In the genomic region with DNA sequence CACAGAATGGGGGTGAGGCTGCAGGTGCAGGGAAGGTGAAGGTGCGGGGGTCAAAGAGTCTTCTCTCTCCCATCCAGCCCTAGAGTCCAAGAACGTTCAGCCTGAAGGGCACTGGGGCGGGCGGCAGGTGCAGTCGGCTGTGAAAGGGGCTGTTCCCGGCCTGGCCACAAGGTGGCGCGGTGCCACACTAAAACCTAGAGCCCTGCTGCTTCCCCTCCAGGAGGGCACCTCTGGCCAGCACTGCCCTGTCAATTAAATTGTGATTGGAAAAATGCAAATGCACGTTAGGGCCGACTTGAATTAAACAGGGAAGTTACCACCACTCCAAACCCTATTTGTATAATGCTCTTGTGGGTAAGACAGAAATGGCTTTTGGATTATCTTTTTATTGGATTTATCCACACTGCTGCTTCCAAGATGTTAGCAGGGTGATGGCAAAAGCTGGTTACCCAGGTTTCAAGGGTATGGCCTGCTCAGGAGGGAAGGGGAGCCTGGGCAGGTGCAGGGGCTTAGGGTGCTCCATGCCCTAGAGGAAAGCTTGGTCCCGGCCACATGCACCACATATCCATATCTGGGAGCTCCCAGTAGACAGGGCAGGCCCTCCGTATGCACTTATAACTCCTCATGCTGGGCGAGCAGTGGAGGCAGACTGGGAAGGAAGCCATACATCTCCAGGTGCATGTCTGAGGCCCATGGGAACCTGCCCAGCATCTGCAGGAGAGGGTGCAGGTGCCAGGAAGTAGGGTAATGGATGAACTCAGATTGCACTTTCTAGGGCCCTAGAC, we compare ENCODE assay signal across 9 cellular contexts.
DNase-seq lines count a peak whose midpoint lies in the region; ATAC-seq and TF ChIP-seq lines count a peak whose summit lies in the region.
"Had no signal": no experiment of that assay in that cellular context is flagged by ENCODE, and none has a peak within 500 bp of the region (broad histone marks: within the 10 kb centered on the region; RNA-seq: fewer than 3 reads in every experiment).

No MANE protein-coding gene starts in this region.

- no peaks in the 10 kb centered on the region for H3K9me3 Mint-ChIP-seq in HFFc6
- H3K9me3 Mint-ChIP-seq: activated naive CD4-positive, alpha-beta T cell treated with anti-CD3 and anti-CD28 coated beads, Interleukin-2, amount 50 U/mL, for 24 hours had no signal

- no peaks in the 10 kb centered on the region for H3K4me1 Mint-ChIP-seq in HFFc6 (ENCODE audit: low read depth)
- H3K4me1 Mint-ChIP-seq: activated naive CD4-positive, alpha-beta T cell treated with anti-CD3 and anti-CD28 coated beads, Interleukin-2, amount 50 U/mL, for 24 hours had no signal

- intact Hi-C loops in left lung (cut with DNase I) = loop anchor here in 1 of 2 donors (5.0 kb wide), 1 partner anchor 163 kb away; no protein-coding TSS in a partner anchor

- H3K27ac ChIP-seq in left lung = no peak overlapping the region

- H3K4me3 ChIP-seq in left lung = no peak overlapping the region

- H3K27me3 ChIP-seq in left lung = peaks cover 0 to 5% of the 10 kb centered on the region in 2 donors

- peaks cover 26% of the 10 kb centered on the region for H3K27me3 Mint-ChIP-seq in HFFc6 (ENCODE audit: insufficient read depth)
- H3K27me3 Mint-ChIP-seq: activated naive CD4-positive, alpha-beta T cell treated with anti-CD3 and anti-CD28 coated beads, Interleukin-2, amount 50 U/mL, for 24 hours had no signal

- H3K4me3 Mint-ChIP-seq in HFFc6 = no peak overlapping the region
- H3K4me3 Mint-ChIP-seq: activated naive CD4-positive, alpha-beta T cell treated with anti-CD3 and anti-CD28 coated beads, Interleukin-2, amount 50 U/mL, for 24 hours had no signal

- no peaks in the 10 kb centered on the region for H3K36me3 Mint-ChIP-seq in HFFc6 (ENCODE audit: low read depth)
- H3K36me3 Mint-ChIP-seq: activated naive CD4-positive, alpha-beta T cell treated with anti-CD3 and anti-CD28 coated beads, Interleukin-2, amount 50 U/mL, for 24 hours had no signal

- H3K4me1 ChIP-seq in left lung = no peaks in the 10 kb centered on the region

- H3K27ac Mint-ChIP-seq in HFFc6 = no peak overlapping the region
- H3K27ac Mint-ChIP-seq: activated naive CD4-positive, alpha-beta T cell treated with anti-CD3 and anti-CD28 coated beads, Interleukin-2, amount 50 U/mL, for 24 hours had no signal

- TF ChIP-seq CTCF in HFFc6 (IDR thresholded peaks at IDR 0.05) (peak; percentile 98), left lung (IDR thresholded peaks at IDR 0.05) (peak; percentile 94 to 98)

- ATAC-seq in left lung (peak; percentile 96), HG03565 (IDR thresholded peaks at IDR 0.05; ENCODE audit: unreplicated experiment) (no peak)

- no peaks in the 10 kb centered on the region for H3K9me3 ChIP-seq in left lung

- no peaks in the 10 kb centered on the region for H3K36me3 ChIP-seq in left lung

- DNase-seq in DMS114 treated with DMSO at 0.1 percent for 48 hours (lab: John Stamatoyannopoulos, UW; ENCODE audit: unreplicated experiment) (peak; percentile 15), HFFc6 (peak; percentile 39), NCI-H446 (lab: John Stamatoyannopoulos, UW) (peak; percentile 7 to 77), cerebellum (ENCODE audit: low spot score) (peak; percentile 66), left lung (peak; percentile 76 to 93)
- peak; percentile 52 to 64 for DNase-seq in activated CD4-positive, alpha-beta T cell treated with anti-CD3 and anti-CD28 coated beads for 4 hours
- peak; percentile 50 to 76 for DNase-seq in stimulated activated CD4-positive, alpha-beta T cell treated with anti-CD3 and anti-CD28 coated beads, Interleukin-4, amount 100 ng/mL, for 4 hours

Comparison
In these comparisons a context has a peak if more than half of its experiments do, and no peak if none do; other contexts are left out.
1. DNase-seq: peak in every context shown above with its lines; median percentile 84 in left lung; 66 in cerebellum; 63 in stimulated activated CD4-positive, alpha-beta T cell treated with anti-CD3 and anti-CD28 coated beads, Interleukin-4, amount 100 ng/mL, for 4 hours; 58 in activated CD4-positive, alpha-beta T cell treated with anti-CD3 and anti-CD28 coated beads for 4 hours; 42 in NCI-H446; 39 in HFFc6; 15 in DMS114 treated with DMSO at 0.1 percent for 48 hours.